ENCODE assay signal across 8 cellular contexts in genomic region chr16:14629919-14630619, GRCh38. TPM values are rescaled to one million over a fixed set of nuclear protein-coding genes. Genes with fewer than 3 reads are reported as not detected.
DNase-seq lines count a peak whose midpoint lies in the region; ATAC-seq and TF ChIP-seq lines count a peak whose summit lies in the region.

Gene PARN (minus strand): TSS chr16:14630260. CDS start chr16:14630125, 135 bp downstream.

- peaks cover 26% of the 10 kb centered on the region for H3K4me1 Mint-ChIP-seq in neural progenitor cell

- H3K79me2 ChIP-seq in HCT116 (ENCODE audit: insufficient read depth, low read length) (peaks cover 44% of the 10 kb centered on the region), neural progenitor cell (ENCODE audit: low read depth) (peaks cover 44% of the 10 kb centered on the region)

- H2AFZ ChIP-seq in HCT116 (ENCODE audit: low read depth, low read length, poor library complexity, severe bottlenecking) (no peak within 1 kb of the TSS), neural progenitor cell (replicated peaks) (peak within 1 kb of the TSS; percentile 90)

- CTCF ChIA-PET in HCT116 (lab: Charles Lee), result no interaction called here

- RAD21 ChIA-PET in HCT116 (lab: Charles Lee; ENCODE audit: low non-redundant PET in 1 of 2, low total read pairs in 2 of 2, uncharacterized antibody in 2 of 2, unreplicated experiment in 2 of 2), result no interaction called here

- H3K36me3 ChIP-seq in ES-I3 (ENCODE audit: insufficient read depth, low read length), result peaks cover 10% of the 10 kb centered on the region
- peaks cover 13 to 24% of the 10 kb centered on the region in 2 experiments; a peak in 3 of 4 replicates for H3K36me3 ChIP-seq in HCT116 (ENCODE audit: control insufficient read depth in 1 of 2, insufficient read depth in 2 of 2, low read length in 2 of 2)
- H3K36me3 ChIP-seq in SJSA1, result peaks cover 52% of the 10 kb centered on the region
- H3K36me3 ChIP-seq in neural progenitor cell, result peaks cover 6% of the 10 kb centered on the region
- peaks cover 5 to 7% of the 10 kb centered on the region in 2 donors for H3K36me3 ChIP-seq in stomach smooth muscle (ENCODE audit: control insufficient read depth in 2 of 2, insufficient read depth in 2 of 2, low read length in 2 of 2)

- no peak for TF ChIP-seq RAD21 in HCT116 (IDR thresholded peaks at IDR 0.05; ENCODE audit: low read depth)

- no peaks in the 10 kb centered on the region for H3K9me3 Mint-ChIP-seq in neural progenitor cell

- H4K20me1 ChIP-seq in HCT116 (ENCODE audit: insufficient read depth), result peaks cover 9% of the 10 kb centered on the region; the same call in 1 of the 2 replicates
- H4K20me1 ChIP-seq in neural progenitor cell (ENCODE audit: low read depth), result peaks cover 19% of the 10 kb centered on the region

- no peaks in the 10 kb centered on the region for H3K27me3 ChIP-seq in HCT116 (ENCODE audit: insufficient read depth, low read length)
- H3K27me3 ChIP-seq in SJSA1 (replicated peaks), result no peaks in the 10 kb centered on the region
- no peaks in the 10 kb centered on the region for H3K27me3 ChIP-seq in foreskin keratinocyte
- no peaks in the 10 kb centered on the region for H3K27me3 ChIP-seq in neural progenitor cell
- H3K27me3 ChIP-seq in stomach smooth muscle (ENCODE audit: control insufficient read depth in 1 of 2, insufficient read depth in 2 of 2, low read length in 2 of 2), result no peaks in the 10 kb centered on the region

- intact Hi-C loops in HCT116 (cut with micrococcal nuclease), result loop anchor here (5.0 kb wide), 1 partner anchor 328 kb away; no protein-coding TSS in a partner anchor

- peak; percentile 98 for DNase-seq in HCT116 (ENCODE audit: low read depth, low spot score)
- DNase-seq in MV-4-11 (lab: John Stamatoyannopoulos, UW), result peak; percentile 99
- DNase-seq in SJSA1 (ENCODE audit: low read depth in 1 of 2, low spot score in 2 of 2), result peak; percentile 96 to 98
- peak; percentile 90 to 97 (median 94) for DNase-seq in activated naive CD4-positive, alpha-beta T cell (lab: John Stamatoyannopoulos, UW)
- DNase-seq in foreskin keratinocyte, result peak; percentile 82 to 93
- DNase-seq in neural progenitor cell (ENCODE audit: low spot score), result peak; percentile 98

- peaks cover 7% of the 10 kb centered on the region for H3K36me3 Mint-ChIP-seq in neural progenitor cell

- no peaks in the 10 kb centered on the region for H3K27me3 Mint-ChIP-seq in neural progenitor cell (ENCODE audit: insufficient read depth, low read depth)

- peak; percentile 71 for ATAC-seq in HCT116
- peak; percentile 61 for ATAC-seq in foreskin keratinocyte

- H3K4me3 ChIP-seq in HCT116 (replicated peaks in 1 of 2; ENCODE audit: low read depth in 1 of 2, low read length in 2 of 2), result peak within 1 kb of the TSS; percentile 76 to 92
- H3K4me3 ChIP-seq in SJSA1, result peak within 1 kb of the TSS; percentile 75
- H3K4me3 ChIP-seq in neural progenitor cell, result peak within 1 kb of the TSS; percentile 89
- H3K4me3 ChIP-seq in stomach smooth muscle (ENCODE audit: low read length in 2 of 2), result peak within 1 kb of the TSS; percentile 62 to 93

- peak; percentile 80 for TF ChIP-seq POLR2A in HCT116 (IDR thresholded peaks at IDR 0.05; ENCODE audit: borderline replicate concordance, extremely low read depth, insufficient read depth, insufficient read length)

- peaks cover 15% of the 10 kb centered on the region for H3K4me1 ChIP-seq in ES-I3 (ENCODE audit: insufficient read depth, low read length)
- H3K4me1 ChIP-seq in HCT116 (ENCODE audit: control insufficient read depth in 1 of 2, insufficient read depth in 2 of 2, low read length in 2 of 2), result peaks cover 25 to 38% of the 10 kb centered on the region in 2 experiments
- H3K4me1 ChIP-seq in SJSA1 (replicated peaks), result peaks cover 21% of the 10 kb centered on the region
- peaks cover 6% of the 10 kb centered on the region for H3K4me1 ChIP-seq in foreskin keratinocyte
- H3K4me1 ChIP-seq in neural progenitor cell, result peaks cover 17% of the 10 kb centered on the region
- H3K4me1 ChIP-seq in stomach smooth muscle (ENCODE audit: control insufficient read depth, insufficient read depth, low read length), result peaks cover 26% of the 10 kb centered on the region

- H3F3A ChIP-seq in neural progenitor cell (ENCODE audit: low read depth), result peaks cover 26% of the 10 kb centered on the region

- TF ChIP-seq CTCF in HCT116 (IDR thresholded peaks at IDR 0.05 in 2 of 3, conservative IDR thresholded peaks at IDR 0.05 in 1 of 3; ENCODE audit: borderline replicate concordance in 1 of 3, insufficient read depth in 1 of 3, low read depth in 2 of 3, low read length in 2 of 3) (no peak), foreskin keratinocyte (conservative IDR thresholded peaks at IDR 0.05) (no peak), neural progenitor cell (IDR thresholded peaks at IDR 0.05) (no peak)

- BruUV-seq in HCT116 (replicated peaks; lab: Mats Ljungman, UMichigan), result no TSS peak

- H3K9ac ChIP-seq in ES-I3 (ENCODE audit: low read depth, low read length) (peak within 1 kb of the TSS; percentile 96), HCT116 (ENCODE audit: low read length) (peak within 1 kb of the TSS; percentile 94), neural progenitor cell (peak within 1 kb of the TSS; percentile 91), stomach smooth muscle (ENCODE audit: low read length in 2 of 2) (peak within 1 kb of the TSS; percentile 97 to 99)

- H3K27ac ChIP-seq in HCT116 (ENCODE audit: low read depth, low read length) (peak within 1 kb of the TSS; percentile 89), SJSA1 (peak within 1 kb of the TSS; percentile 85), foreskin keratinocyte (peak within 1 kb of the TSS; percentile 68), neural progenitor cell (peak within 1 kb of the TSS; percentile 71), stomach smooth muscle (ENCODE audit: low read length) (peak within 1 kb of the TSS; percentile 80)

- H3K27ac Mint-ChIP-seq in neural progenitor cell, result peak within 1 kb of the TSS; percentile 98

- H3K4me3 Mint-ChIP-seq in neural progenitor cell, result peak within 1 kb of the TSS; percentile 96

- H3K9me3 ChIP-seq in ES-I3 (ENCODE audit: control insufficient read depth, insufficient read depth, low read length) (no peaks in the 10 kb centered on the region), HCT116 (ENCODE audit: control insufficient read depth in 1 of 2, insufficient read depth in 1 of 2, low read depth in 1 of 2, low read length in 2 of 2) (no peaks in the 10 kb centered on the region), SJSA1 (replicated peaks) (no peaks in the 10 kb centered on the region), neural progenitor cell (ENCODE audit: low read depth) (no peaks in the 10 kb centered on the region), stomach smooth muscle (ENCODE audit: control insufficient read depth in 2 of 2, low read length in 2 of 2) (no peaks in the 10 kb centered on the region)

- no peaks in the 10 kb centered on the region for H3K9me2 ChIP-seq in HCT116 (ENCODE audit: insufficient read depth)

- H3K4me2 ChIP-seq in HCT116 (ENCODE audit: low read length), result peak within 1 kb of the TSS; percentile 83
- H3K4me2 ChIP-seq in neural progenitor cell, result peak within 1 kb of the TSS; percentile 95

- POLR2A ChIA-PET in HCT116 (lab: Charles Lee), result interaction anchor here (0.6 to 0.7 kb wide), 2 partner anchors 268 to 632 kb away, joined by 3 read pairs; no protein-coding TSS in a partner anchor

TF ChIP-seq in HCT116, 20 proteins besides CTCF, POLR2A, EP300 and RAD21 (continues in another document):
- TF ChIP-seq SP1 (IDR thresholded peaks at IDR 0.05; ENCODE audit: low read depth), result peak; percentile 68
- no peak for TF ChIP-seq EZH2phosphoT487 (IDR thresholded peaks at IDR 0.05; ENCODE audit: borderline replicate concordance)
- TF ChIP-seq EZH2 (IDR thresholded peaks at IDR 0.05), result no peak
- TF ChIP-seq, protein P1, sequence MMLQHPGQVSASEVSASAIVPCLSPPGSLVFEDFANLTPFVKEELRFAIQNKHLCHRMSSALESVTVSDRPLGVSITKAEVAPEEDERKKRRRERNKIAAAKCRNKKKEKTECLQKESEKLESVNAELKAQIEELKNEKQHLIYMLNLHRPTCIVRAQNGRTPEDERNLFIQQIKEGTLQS (IDR thresholded peaks at IDR 0.05), result no peak
- peak; percentile 99 for TF ChIP-seq SRF (IDR thresholded peaks at IDR 0.05; ENCODE audit: low read depth)
- peak; percentile 93 for TF ChIP-seq ELF1 (IDR thresholded peaks at IDR 0.05; ENCODE audit: borderline replicate concordance, low read depth)
- peak; percentile 98 for TF ChIP-seq ZFX (IDR thresholded peaks at IDR 0.05)
- TF ChIP-seq FOSL1 (IDR thresholded peaks at IDR 0.05; ENCODE audit: low read depth), result no peak
- no peak for TF ChIP-seq YY1 (IDR thresholded peaks at IDR 0.05; ENCODE audit: extremely low read depth, insufficient replicate concordance, low read depth, low read length)
- TF ChIP-seq POLR2AphosphoS5 (IDR thresholded peaks at IDR 0.05; ENCODE audit: low read depth, low read length), result peak; percentile 88
- TF ChIP-seq ZNF274 (IDR thresholded peaks at IDR 0.05; ENCODE audit: low read depth, low read length), result no peak

RNA-seq across cellular contexts. Expression of gene PARN, which starts in this region (rescaled TPM):
- total RNA-seq in HCT116 (2021; ENCODE audit: unreplicated experiment) (42.5 TPM), foreskin keratinocyte (32.0 and 32.2 TPM in 2 replicates), neural progenitor cell (ENCODE audit: low replicate concordance) (35.8 and 53.5 TPM in 2 replicates)
- polyA plus RNA-seq in HCT116 (2012), result 23.6 and 24.6 TPM in 2 replicates
- total RNA-seq in SJSA1 (2014; rRNA removed; shearing (Covaris generic)), result 26.3 and 38.3 TPM in 2 replicates
- 16.0 and 18.1 TPM in 2 replicates for polyA plus RNA-seq in foreskin keratinocyte

Comparison
In these comparisons a context has a peak if more than half of its experiments do, and no peak if none do; other contexts are left out.
1. Peak in every context shown above with its lines: DNase-seq, ATAC-seq, H3K4me3 ChIP-seq and H3K27ac ChIP-seq.